ENCODE assay signal across 14 cellular contexts in the genomic region with DNA sequence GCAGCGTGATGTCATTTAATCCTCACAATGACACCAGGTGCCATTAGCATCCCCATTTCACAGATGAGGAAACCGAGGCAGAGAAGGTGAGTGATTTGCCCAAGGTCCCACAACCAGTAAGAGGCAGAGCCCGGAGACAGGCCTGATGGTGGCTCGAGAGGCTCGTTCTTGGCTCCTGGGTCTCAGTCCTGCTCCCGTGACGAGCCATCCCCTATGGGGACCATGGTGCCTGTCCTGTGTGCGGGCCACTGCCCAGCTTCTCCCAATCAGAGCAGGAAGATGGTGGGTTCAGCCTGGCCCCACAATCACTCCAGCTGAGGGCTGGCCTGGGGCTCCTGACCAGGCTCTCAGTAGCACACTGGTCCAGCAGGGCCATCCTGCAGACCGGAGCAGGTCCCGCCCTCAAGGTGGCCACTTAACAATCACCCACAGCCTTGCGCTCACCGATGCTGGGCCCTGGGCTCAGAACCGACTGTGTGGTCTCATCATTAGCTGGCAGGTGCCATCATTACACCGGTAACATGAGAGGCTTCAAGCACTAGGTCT. TPM values are rescaled to one million over a fixed set of nuclear protein-coding genes. Genes with fewer than 3 reads are reported as not detected.
DNase-seq lines count a peak whose midpoint lies in the region; ATAC-seq and TF ChIP-seq lines count a peak whose summit lies in the region.
"Had no signal": no experiment of that assay in that cellular context is flagged by ENCODE, and none has a peak within 500 bp of the region (broad histone marks: within the 10 kb centered on the region; RNA-seq: fewer than 3 reads in every experiment).

No MANE protein-coding gene starts in this region.

- WGBS in upper lobe of left lung, 2 donors, result 63 to 64% methylated on average over 7 to 14 of the region's 14 CpGs

- H3K36me3 ChIP-seq in NT2/D1 (ENCODE audit: insufficient read depth, insufficient read length, low read length) (no peaks in the 10 kb centered on the region), mucosa of stomach (ENCODE audit: control insufficient read depth, insufficient read depth, low read length) (no peaks in the 10 kb centered on the region), upper lobe of left lung (peaks cover 0 to 4% (median 1%) of the 10 kb centered on the region in 4 donors)

- H3K27me3 ChIP-seq in NT2/D1 (ENCODE audit: insufficient read depth, insufficient read length) (no peaks in the 10 kb centered on the region), mucosa of stomach (ENCODE audit: control insufficient read depth, insufficient read depth, low read length) (no peaks in the 10 kb centered on the region), upper lobe of left lung (no peaks in the 10 kb centered on the region)
- H3K27me3 ChIP-seq: heart right ventricle, MG63 had no signal

- ATAC-seq in upper lobe of left lung (ENCODE audit: low FRiP score in 2 of 2) (no peak), HG03342 (IDR thresholded peaks at IDR 0.05; ENCODE audit: unreplicated experiment) (no peak)
- ATAC-seq: heart right ventricle, left ventricle myocardium superior had no signal

- H3K4me3 ChIP-seq in NT2/D1 (ENCODE audit: insufficient read length, low read depth) (no peak overlapping the region), mucosa of stomach (ENCODE audit: low read length) (no peak overlapping the region), upper lobe of left lung (no peak overlapping the region)
- H3K4me3 ChIP-seq: heart right ventricle had no signal

- H3K4me1 Mint-ChIP-seq in chondrocyte (ENCODE audit: low read depth), result peaks cover 85% of the 10 kb centered on the region

- H3K27me3 Mint-ChIP-seq in chondrocyte (ENCODE audit: low read depth), result no peaks in the 10 kb centered on the region
- H3K27me3 Mint-ChIP-seq: stimulated activated naive CD8-positive, alpha-beta T cell treated with anti-CD3 and anti-CD28 coated beads, Interleukin-15, Interleukin-2, amounts not matched to agents 100 ng/mL and 50 ng/mL, for 24 hours had no signal

- no peaks in the 10 kb centered on the region for H3K9me3 ChIP-seq in NT2/D1 (ENCODE audit: insufficient read depth, low read length)
- H3K9me3 ChIP-seq in mucosa of stomach (ENCODE audit: control insufficient read depth, low read length), result no peaks in the 10 kb centered on the region
- H3K9me3 ChIP-seq in upper lobe of left lung, result no peaks in the 10 kb centered on the region
- H3K9me3 ChIP-seq: heart right ventricle, MG63 had no signal

- no peak for TF ChIP-seq POLR2A in upper lobe of left lung (IDR thresholded peaks at IDR 0.05)

- no peak for DNase-seq in NT2/D1 (ENCODE audit: low read depth, low spot score)
- no peak for DNase-seq in chondrocyte (ENCODE audit: low spot score)
- peak in 1 of 2 donors; percentile 53 for DNase-seq in upper lobe of left lung
- DNase-seq in NCI-H1436 treated with DMSO at 0.1 percent for 48 hours (lab: John Stamatoyannopoulos, UW), result no peak
- no peak for DNase-seq in HPDE6-E6E7 (ENCODE audit: extremely low spot score)
- DNase-seq: activated naive CD8-positive, alpha-beta T cell treated with anti-CD3 and anti-CD28 coated beads, Interleukin-2, amount 10 ng/mL, durations not matched to agents 7 days and 5 days; COR-L47; heart right ventricle; left ventricle myocardium superior had no signal

- H3K4me3 Mint-ChIP-seq in chondrocyte (ENCODE audit: unreplicated experiment), result no peak overlapping the region
- H3K4me3 Mint-ChIP-seq: activated naive CD8-positive, alpha-beta T cell treated with anti-CD3 and anti-CD28 coated beads, Interleukin-2, amount 10 ng/mL, durations not matched to agents 7 days and 5 days; stimulated activated naive CD8-positive, alpha-beta T cell treated with anti-CD3 and anti-CD28 coated beads, Interleukin-15, Interleukin-2, amounts not matched to agents 100 ng/mL and 50 ng/mL, for 24 hours had no signal

- H3K4me1 ChIP-seq in NT2/D1 (ENCODE audit: insufficient read depth, insufficient read length) (peaks cover 63% of the 10 kb centered on the region), mucosa of stomach (ENCODE audit: control insufficient read depth, insufficient read depth, low read length) (peaks cover 77% of the 10 kb centered on the region), upper lobe of left lung (peaks cover 31 to 88% (median 78%) of the 10 kb centered on the region in 4 donors)

- H3K27ac ChIP-seq in upper lobe of left lung, result peak overlapping the region; percentile 77 to 95 (median 87)
- H3K27ac ChIP-seq: HL-60 had no signal

- no peaks in the 10 kb centered on the region for H3K9me3 Mint-ChIP-seq in chondrocyte (ENCODE audit: low read depth)
- H3K9me3 Mint-ChIP-seq: activated naive CD8-positive, alpha-beta T cell treated with anti-CD3 and anti-CD28 coated beads, Interleukin-2, amount 10 ng/mL, durations not matched to agents 7 days and 5 days; stimulated activated naive CD8-positive, alpha-beta T cell treated with anti-CD3 and anti-CD28 coated beads, Interleukin-15, Interleukin-2, amounts not matched to agents 100 ng/mL and 50 ng/mL, for 24 hours had no signal

- TF ChIP-seq CTCF in chondrocyte (IDR thresholded peaks at IDR 0.05) (no peak), upper lobe of left lung (IDR thresholded peaks at IDR 0.05) (no peak)

- no peak for TF ChIP-seq EP300 in upper lobe of left lung (IDR thresholded peaks at IDR 0.05)

- no peaks in the 10 kb centered on the region for H3K36me3 Mint-ChIP-seq in chondrocyte (ENCODE audit: low read depth)
- H3K36me3 Mint-ChIP-seq: activated naive CD8-positive, alpha-beta T cell treated with anti-CD3 and anti-CD28 coated beads, Interleukin-2, amount 10 ng/mL, durations not matched to agents 7 days and 5 days had no signal

- peak overlapping the region; percentile 94 for H3K27ac Mint-ChIP-seq in chondrocyte (ENCODE audit: unreplicated experiment)
- H3K27ac Mint-ChIP-seq: activated naive CD8-positive, alpha-beta T cell treated with anti-CD3 and anti-CD28 coated beads, Interleukin-2, amount 10 ng/mL, durations not matched to agents 7 days and 5 days; stimulated activated naive CD8-positive, alpha-beta T cell treated with anti-CD3 and anti-CD28 coated beads, Interleukin-15, Interleukin-2, amounts not matched to agents 100 ng/mL and 50 ng/mL, for 24 hours had no signal

- H3K9ac ChIP-seq in NT2/D1 (ENCODE audit: insufficient read length, low read depth) (peak overlapping the region; percentile 46), mucosa of stomach (ENCODE audit: low read length) (peak overlapping the region; percentile 45)

RNA-seq across cellular contexts. Expression of gene ALDH3B1, which starts 3.6 kb away (rescaled TPM):
- total RNA-seq in chondrocyte (10.8 to 14.3 TPM (median 13.1 TPM) in 3 replicates), upper lobe of left lung (100 to 1,000 TPM; 107 to 229 (median 185) TPM)

RNA-seq across cellular contexts. Expression of gene UNC93B1, which starts 9.8 kb away (rescaled TPM):
- total RNA-seq in chondrocyte, result 14.4 to 16.6 TPM (median 15.9 TPM) in 3 replicates
- total RNA-seq in upper lobe of left lung, result 100 to 1,000 TPM in 4 of 6 donors, 10 to 100 TPM in 2; 99.3 to 186 (median 124) TPM

RNA-seq across cellular contexts. Expression of gene NDUFS8, which starts 16.8 kb away (rescaled TPM):
- 140 to 172 TPM (median 143 TPM) in 3 replicates for total RNA-seq in chondrocyte
- 100 to 1,000 TPM in 5 of 6 donors, 10 to 100 TPM in 1; 64.5 to 196 (median 143) TPM for total RNA-seq in upper lobe of left lung

RNA-seq across cellular contexts. Expression of gene TCIRG1, which starts 25.1 kb away (rescaled TPM):
- 52.3 to 73.2 TPM (median 66.5 TPM) in 3 replicates for total RNA-seq in chondrocyte
- 100 to 1,000 TPM; 141 to 919 (median 287) TPM for total RNA-seq in upper lobe of left lung
